Comparison of ENCODE assay signal across 8 cellular contexts in genomic region chr11:66418168-66418985, GRCh38. TPM values are rescaled to one million over a fixed set of nuclear protein-coding genes. Genes with fewer than 3 reads are reported as not detected.
DNase-seq lines count a peak whose midpoint lies in the region; ATAC-seq, FAIRE-seq and TF ChIP-seq lines count a peak whose summit lies in the region.

No MANE protein-coding gene starts in this region.

- FAIRE-seq in pancreas (lab: Jason Lieb, UNC) = no peak

- no peaks in the 10 kb centered on the region for H3K9me3 ChIP-seq in pancreas
- H3K9me3 ChIP-seq in upper lobe of right lung = no peaks in the 10 kb centered on the region

- TF ChIP-seq CTCF in pancreas (IDR thresholded peaks at IDR 0.05) = no peak
- no peak for TF ChIP-seq CTCF in upper lobe of right lung (IDR thresholded peaks at IDR 0.05)

- peak; percentile 72 for DNase-seq in DMS53 treated with DMSO at 0.1 percent for 48 hours (lab: John Stamatoyannopoulos, UW; ENCODE audit: unreplicated experiment)
- DNase-seq in Kasumi-1 (lab: John Stamatoyannopoulos, UW) = peak; percentile 94 to 95
- DNase-seq in SK-MEL-5 (ENCODE audit: low read depth, low spot score) = peak; percentile 45
- peak; percentile 83 for DNase-seq in activated naive CD4-positive, alpha-beta T cell treated with anti-CD3 and anti-CD28 coated beads for 36 hours
- peak; percentile 77 for DNase-seq in foreskin melanocyte
- DNase-seq in pancreas = peak in 5 of 6 donors; percentile 24 to 79 (median 49)
- DNase-seq in upper lobe of right lung = no peak

- in situ Hi-C loops in SK-MEL-5 (cut with HindIII; ENCODE audit: low pct_unique_long_range_greater_than_20kb, low sequenced_read_pairs) = no loop called here

- 8% methylated on average over 16 of the region's 16 CpGs for WGBS in pancreas, 2 donors

- H3K27me3 ChIP-seq in pancreas (peaks cover 0 to 4% (median 0%) of the 10 kb centered on the region in 4 donors), upper lobe of right lung (peaks cover 32% of the 10 kb centered on the region)

- H3K4me3 Mint-ChIP-seq in activated naive CD4-positive, alpha-beta T cell treated with anti-CD3 and anti-CD28 coated beads for 36 hours = peak overlapping the region; percentile 23

- H3K4me1 ChIP-seq in pancreas = no peaks in the 10 kb centered on the region
- peaks cover 9% of the 10 kb centered on the region for H3K4me1 ChIP-seq in upper lobe of right lung

- intact Hi-C loops in activated naive CD4-positive, alpha-beta T cell treated with anti-CD3 and anti-CD28 coated beads for 36 hours (cut with micrococcal nuclease) = loop anchor here (1.0 kb wide), 3 partner anchors 12 to 48 kb away; partner anchors contain the start of gene PELI3
- intact Hi-C loops in pancreas (cut with DNase I) = loop anchor here in 2 of 3 donors (10.0 kb wide), 1 partner anchor 266 kb away; no protein-coding TSS in a partner anchor
- intact Hi-C loops in upper lobe of right lung (cut with DNase I) = no loop called here

- CTCF ChIA-PET in activated naive CD4-positive, alpha-beta T cell treated with anti-CD3 and anti-CD28 coated beads for 36 hours (lab: Charles Lee) = interaction anchor here (0.7 to 2.7 kb wide), 11 partner anchors 11 to 260 kb away, joined by 3 to 20 read pairs (median 3); partner anchors contain the start of genes BBS1 and MRPL11

- peaks cover 52% of the 10 kb centered on the region for H3K27me3 Mint-ChIP-seq in activated naive CD4-positive, alpha-beta T cell treated with anti-CD3 and anti-CD28 coated beads for 36 hours (ENCODE audit: low read depth)

- H3K9me3 Mint-ChIP-seq in activated naive CD4-positive, alpha-beta T cell treated with anti-CD3 and anti-CD28 coated beads for 36 hours = no peaks in the 10 kb centered on the region

- no peak overlapping the region for H3K27ac ChIP-seq in pancreas
- no peak overlapping the region for H3K27ac ChIP-seq in upper lobe of right lung

- H3K36me3 ChIP-seq in pancreas (no peaks in the 10 kb centered on the region), upper lobe of right lung (no peaks in the 10 kb centered on the region)

- H3K4me3 ChIP-seq in pancreas = no peak overlapping the region
- H3K4me3 ChIP-seq in upper lobe of right lung = no peak overlapping the region

- no peaks in the 10 kb centered on the region for H3K36me3 Mint-ChIP-seq in activated naive CD4-positive, alpha-beta T cell treated with anti-CD3 and anti-CD28 coated beads for 36 hours (ENCODE audit: low read depth)

- H3K4me1 Mint-ChIP-seq in activated naive CD4-positive, alpha-beta T cell treated with anti-CD3 and anti-CD28 coated beads for 36 hours (ENCODE audit: low read depth) = peaks cover 32% of the 10 kb centered on the region

- ATAC-seq in pancreas (peak in 3 of 4 donors; percentile 40 to 68 (median 62)), upper lobe of right lung (peak; percentile 35), GM21576 (IDR thresholded peaks at IDR 0.05; ENCODE audit: unreplicated experiment) (no peak)

- no peak overlapping the region for H3K27ac Mint-ChIP-seq in activated naive CD4-positive, alpha-beta T cell treated with anti-CD3 and anti-CD28 coated beads for 36 hours

RNA-seq across cellular contexts. Expression of gene NPAS4, which starts 2.5 kb away (rescaled TPM):
- total RNA-seq in SK-MEL-5 (2014; rRNA removed; shearing (Covaris generic)) = not detected in 2 replicates
- not detected in 2 replicates for polyA plus RNA-seq in SK-MEL-5 (2015; cell fraction: cytosol; rRNA removed)
- not detected in 2 replicates for polyA plus RNA-seq in SK-MEL-5 (2015; cell fraction: nucleus; rRNA removed)
- total RNA-seq in activated naive CD4-positive, alpha-beta T cell treated with anti-CD3 and anti-CD28 coated beads for 36 hours = not detected
- total RNA-seq in pancreas (under 1 TPM in 1 of 6 donors, not detected in 5; 0.14 TPM), upper lobe of right lung (not detected)
- under 1 TPM; 0.08 to 0.63 TPM for polyA plus RNA-seq in pancreas

RNA-seq across cellular contexts. Expression of gene MRPL11, which starts 20.3 kb away (rescaled TPM):
- 45.4 and 63.4 TPM in 2 replicates for total RNA-seq in SK-MEL-5 (2014; rRNA removed; shearing (Covaris generic))
- 31.3 and 56.4 TPM in 2 replicates for polyA plus RNA-seq in SK-MEL-5 (2015; cell fraction: cytosol; rRNA removed)
- 6.3 and 10.4 TPM in 2 replicates for polyA plus RNA-seq in SK-MEL-5 (2015; cell fraction: nucleus; rRNA removed)
- 100 to 1,000 TPM; 143 to 144 TPM for total RNA-seq in activated naive CD4-positive, alpha-beta T cell treated with anti-CD3 and anti-CD28 coated beads for 36 hours
- 10 to 100 TPM; 15.7 to 23.9 (median 21.0) TPM for total RNA-seq in pancreas
- polyA plus RNA-seq in pancreas = 10 to 100 TPM; 29.2 to 30.2 TPM
- 31.3 TPM for total RNA-seq in upper lobe of right lung

RNA-seq across cellular contexts. Expression of gene SLC29A2, which starts 46.8 kb away (rescaled TPM):
- total RNA-seq in SK-MEL-5 (2014; rRNA removed; shearing (Covaris generic)) = 0.63 and 2.0 TPM in 2 replicates
- polyA plus RNA-seq in SK-MEL-5 (2015; cell fraction: cytosol; rRNA removed) = 4.3 and 5.2 TPM in 2 replicates
- polyA plus RNA-seq in SK-MEL-5 (2015; cell fraction: nucleus; rRNA removed) = 11.6 and 11.7 TPM in 2 replicates
- 1 to 10 TPM; 6.6 to 7.4 TPM for total RNA-seq in activated naive CD4-positive, alpha-beta T cell treated with anti-CD3 and anti-CD28 coated beads for 36 hours
- total RNA-seq in pancreas (1 to 10 TPM; 2.9 to 6.0 (median 4.3) TPM), upper lobe of right lung (14.2 TPM)
- 10 to 100 TPM; 19.9 to 21.7 TPM for polyA plus RNA-seq in pancreas

RNA-seq across cellular contexts. Expression of gene PELI3, which starts 48.3 kb away (rescaled TPM):
- total RNA-seq in SK-MEL-5 (2014; rRNA removed; shearing (Covaris generic)) = 7.4 and 8.1 TPM in 2 replicates
- polyA plus RNA-seq in SK-MEL-5 (2015; cell fraction: cytosol; rRNA removed) = 8.6 and 9.0 TPM in 2 replicates
- polyA plus RNA-seq in SK-MEL-5 (2015; cell fraction: nucleus; rRNA removed) = 6.9 and 7.7 TPM in 2 replicates
- 1 to 10 TPM; 2.3 to 2.4 TPM for total RNA-seq in activated naive CD4-positive, alpha-beta T cell treated with anti-CD3 and anti-CD28 coated beads for 36 hours
- total RNA-seq in pancreas = 1 to 10 TPM; 3.0 to 9.6 (median 6.4) TPM
- polyA plus RNA-seq in pancreas = 10 to 100 TPM; 14.7 to 19.9 TPM
- total RNA-seq in upper lobe of right lung = 15.5 TPM
